28 cellular contexts compared by ENCODE assay signal in genomic region chr11:17214338-17214737, GRCh38.
"Had no signal": no experiment of that assay in that cellular context is flagged by ENCODE, and none has a peak within 500 bp of the region (broad histone marks: within the 10 kb centered on the region; RNA-seq: fewer than 3 reads in every experiment).

No MANE protein-coding gene starts in this region.

- H3K27ac ChIP-seq: coronary artery, dorsolateral prefrontal cortex, epithelial cell of prostate, esophagus squamous epithelium, gastrocnemius medialis, heart right ventricle, left lung, lower lobe of right lung had no signal

- H3K36me3 ChIP-seq: esophagus squamous epithelium, gastrocnemius medialis, heart right ventricle, left lung, lower lobe of right lung had no signal

- H3K27me3 Mint-ChIP-seq: naive B cell had no signal

- H3K4me3 ChIP-seq: coronary artery, dorsolateral prefrontal cortex, esophagus squamous epithelium, gastrocnemius medialis, heart right ventricle, left lung, lower lobe of right lung, mucosa of descending colon had no signal

- H3K27me3 ChIP-seq: dorsolateral prefrontal cortex, esophagus squamous epithelium, gastrocnemius medialis, heart right ventricle, left lung had no signal

- DNase-seq: dermis blood vessel endothelial cell; dorsolateral prefrontal cortex; effector CD4-positive, alpha-beta T cell; effector memory CD4-positive, alpha-beta T cell; erythroblast; esophagus squamous epithelium; foreskin fibroblast; foreskin melanocyte; gastrocnemius medialis; glutamatergic neuron; head of caudate nucleus; heart right ventricle; hippocampal formation; left cardiac atrium; left lung; left ventricle myocardium superior; lower lobe of right lung; mesenchymal stem cell; mucosa of descending colon; naive B cell; naive thymus-derived CD8-positive, alpha-beta T cell had no signal

- H3K9me3 ChIP-seq: gastrocnemius medialis, lower lobe of right lung, mucosa of descending colon had no signal

- H3K27ac Mint-ChIP-seq: mesothelial cell of epicardium, naive B cell had no signal

- FAIRE-seq: endometrium, islet of Langerhans, keratinocyte had no signal

- H3K4me3 Mint-ChIP-seq: mesothelial cell of epicardium; naive thymus-derived CD8-positive, alpha-beta T cell had no signal

- ATAC-seq: esophagus mucosa; gastrocnemius medialis; heart right ventricle; left cardiac atrium; left lung; left ventricle myocardium superior; lower lobe of right lung; mucosa of descending colon; naive thymus-derived CD8-positive, alpha-beta T cell had no signal
